In the genomic region with DNA sequence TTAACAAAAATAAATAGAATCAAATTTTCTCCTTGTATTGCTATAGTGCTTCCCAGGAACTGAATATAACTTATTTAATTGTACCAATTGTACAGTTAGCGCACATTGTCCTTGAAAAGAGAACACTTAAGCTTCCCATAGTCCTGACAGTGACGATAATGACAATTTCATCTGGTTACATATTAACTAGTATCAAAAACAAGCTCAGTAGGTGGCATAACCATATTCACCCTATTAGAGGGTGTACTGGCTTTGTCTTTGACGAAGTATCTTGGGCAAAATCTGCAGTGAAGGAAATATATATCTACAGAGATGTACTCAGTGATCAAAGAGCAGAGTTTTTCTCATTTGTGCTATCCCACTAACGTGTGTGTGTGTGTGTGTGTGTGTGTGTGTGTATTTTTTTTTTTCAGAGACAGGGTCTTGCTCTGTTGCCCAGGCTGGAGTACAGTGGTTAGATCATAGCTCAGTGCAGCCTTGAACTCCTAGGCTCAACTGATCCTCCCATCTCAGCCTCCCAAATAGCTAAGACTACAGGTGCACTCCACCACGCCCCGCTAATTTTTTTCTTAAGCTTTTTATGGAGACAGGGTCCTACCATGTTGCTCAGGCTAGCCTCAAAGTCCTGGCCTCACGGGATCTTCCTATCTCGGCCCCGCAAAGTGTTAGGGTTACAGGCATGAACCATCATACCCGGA, we compare ENCODE assay signal across 26 cellular contexts. TPM values are rescaled to one million over a fixed set of nuclear protein-coding genes. Genes with fewer than 3 reads are reported as not detected.
DNase-seq lines count a peak whose midpoint lies in the region; ATAC-seq, FAIRE-seq and TF ChIP-seq lines count a peak whose summit lies in the region.
"Had no signal": no experiment of that assay in that cellular context is flagged by ENCODE, and none has a peak within 500 bp of the region (broad histone marks: within the 10 kb centered on the region; RNA-seq: fewer than 3 reads in every experiment).

No MANE protein-coding gene starts in this region.

- H3K27me3 Mint-ChIP-seq in glutamatergic neuron (ENCODE audit: unreplicated experiment): peaks cover 8% of the 10 kb centered on the region
- no peaks in the 10 kb centered on the region for H3K27me3 Mint-ChIP-seq in progenitor cell of endocrine pancreas
- H3K27me3 Mint-ChIP-seq: CD4-positive, alpha-beta T cell had no signal

- H3K4me3 Mint-ChIP-seq in glutamatergic neuron (ENCODE audit: unreplicated experiment): no peak overlapping the region
- no peak overlapping the region for H3K4me3 Mint-ChIP-seq in progenitor cell of endocrine pancreas (ENCODE audit: low read depth)
- H3K4me3 Mint-ChIP-seq: CD4-positive, alpha-beta T cell; HFFc6 had no signal

- H3K27me3 ChIP-seq in uterus: no peaks in the 10 kb centered on the region
- no peaks in the 10 kb centered on the region for H3K27me3 ChIP-seq in Karpas-422 (ENCODE audit: low read length)
- H3K27me3 ChIP-seq: BLaER1 had no signal

- 0 out of 2 replicates have a peak, but pooled peaks cover 3% of the 10 kb centered on the region for H4K20me1 ChIP-seq in Karpas-422 (ENCODE audit: insufficient read depth, low read depth, low read length)
- H4K20me1 ChIP-seq: BLaER1 had no signal

- TF ChIP-seq POLR2A in uterus (IDR thresholded peaks at IDR 0.05): no peak

- no peak for FAIRE-seq in kidney (lab: Jason Lieb, UNC)
- FAIRE-seq: GM12891 had no signal

- intact Hi-C loops in uterus (cut with DNase I; ENCODE audit: low total_unique reads): no loop called here
- intact Hi-C loops in kidney (cut with DNase I): no loop called here

- peak overlapping the region; percentile 44 for H3K27ac Mint-ChIP-seq in glutamatergic neuron (ENCODE audit: unreplicated experiment)
- H3K27ac Mint-ChIP-seq in progenitor cell of endocrine pancreas: peak overlapping the region; percentile 57
- H3K27ac Mint-ChIP-seq: CD4-positive, alpha-beta T cell; HFFc6 had no signal

- H3K9me2 ChIP-seq in Karpas-422 (replicated peaks; ENCODE audit: insufficient read depth, low read length): no peaks in the 10 kb centered on the region

- H3K27ac ChIP-seq in uterus: peak overlapping the region; percentile 87 to 94
- no peak overlapping the region for H3K27ac ChIP-seq in Karpas-422 (ENCODE audit: low read length)
- H3K27ac ChIP-seq in kidney (ENCODE audit: low read depth in 2 of 2, low read length in 2 of 2): no peak overlapping the region
- H3K27ac ChIP-seq: BLaER1, PC-9 had no signal

- H3K4me1 ChIP-seq in uterus: peaks cover 0 to 7% of the 10 kb centered on the region in 2 donors
- H3K4me1 ChIP-seq in Karpas-422 (ENCODE audit: low read length): no peaks in the 10 kb centered on the region
- peaks cover 4 to 15% of the 10 kb centered on the region in 2 donors for H3K4me1 ChIP-seq in kidney (ENCODE audit: control insufficient read depth in 1 of 2, insufficient read depth in 1 of 2, low read depth in 1 of 2, low read length in 2 of 2)

- H3K36me3 ChIP-seq in uterus: no peaks in the 10 kb centered on the region
- H3K36me3 ChIP-seq in Karpas-422 (ENCODE audit: insufficient read depth, low read length): no peaks in the 10 kb centered on the region
- no peaks in the 10 kb centered on the region for H3K36me3 ChIP-seq in kidney (ENCODE audit: control insufficient read depth in 1 of 2, insufficient read depth in 2 of 2, low read length in 2 of 2)
- H3K36me3 ChIP-seq: BLaER1 had no signal

- no peaks in the 10 kb centered on the region for H3K9me3 ChIP-seq in uterus
- no peaks in the 10 kb centered on the region for H3K9me3 ChIP-seq in Karpas-422 (ENCODE audit: low read length)
- no peaks in the 10 kb centered on the region for H3K9me3 ChIP-seq in kidney (ENCODE audit: control insufficient read depth in 1 of 2, low read length in 2 of 2)
- H3K9me3 ChIP-seq: BLaER1 had no signal

- H2AFZ ChIP-seq in Karpas-422 (ENCODE audit: low read length): no peak overlapping the region
- H2AFZ ChIP-seq: PC-9 had no signal

- DNase-seq in SW480 (ENCODE audit: low spot score) (peak; percentile 26), glutamatergic neuron (no peak), progenitor cell of endocrine pancreas (ENCODE audit: low spot score, unreplicated experiment) (no peak), uterus (no peak), Karpas-422 (no peak), kidney (no peak)
- DNase-seq: ACHN; CD4-positive, alpha-beta T cell; COR-L47; DND-41; H7; HFFc6; KBM-7; NCI-H1092 treated with DMSO at 0.1 percent for 48 hours; NCI-H1436 treated with DMSO at 0.1 percent for 48 hours; NCI-H1930; NCI-H226; NCI-H510A treated with DMSO at 0.1 percent for 48 hours; NCI-H748 treated with DMSO at 0.1 percent for 48 hours; PC-9; RPMI8226; SHP77 had no signal

- H3K9ac ChIP-seq in Karpas-422 (ENCODE audit: low read length) (no peak overlapping the region), kidney (ENCODE audit: low read length in 2 of 2) (no peak overlapping the region)
- H3K9ac ChIP-seq: BLaER1 had no signal

- no peak for TF ChIP-seq CTCF in glutamatergic neuron (IDR thresholded peaks at IDR 0.05; ENCODE audit: partially characterized antibody, unreplicated experiment)
- TF ChIP-seq CTCF in progenitor cell of endocrine pancreas (IDR thresholded peaks at IDR 0.05; ENCODE audit: unreplicated experiment): no peak
- TF ChIP-seq CTCF in uterus (IDR thresholded peaks at IDR 0.05): no peak
- TF ChIP-seq CTCF in kidney (IDR thresholded peaks at IDR 0.05; ENCODE audit: borderline replicate concordance, extremely low read depth, insufficient read depth): no peak

- H3K4me1 Mint-ChIP-seq in glutamatergic neuron (ENCODE audit: low read depth, unreplicated experiment): peaks cover 35% of the 10 kb centered on the region
- H3K4me1 Mint-ChIP-seq in progenitor cell of endocrine pancreas (ENCODE audit: low read depth): peaks cover 30% of the 10 kb centered on the region

- no peak overlapping the region for H3K4me2 ChIP-seq in Karpas-422 (ENCODE audit: low read depth, low read length, poor library complexity, severe bottlenecking)
- H3K4me2 ChIP-seq: BLaER1, PC-9 had no signal

- no peaks in the 10 kb centered on the region for H3K79me2 ChIP-seq in Karpas-422 (ENCODE audit: low read length)

- ATAC-seq in HG02981 (IDR thresholded peaks at IDR 0.05; ENCODE audit: unreplicated experiment): no peak

- H3K4me3 ChIP-seq in uterus (no peak overlapping the region), Karpas-422 (ENCODE audit: low read length) (no peak overlapping the region), kidney (ENCODE audit: low read length in 2 of 2) (no peak overlapping the region)
- H3K4me3 ChIP-seq: BLaER1, PC-9 had no signal

- H3K36me3 Mint-ChIP-seq in glutamatergic neuron (ENCODE audit: unreplicated experiment) (no peaks in the 10 kb centered on the region), progenitor cell of endocrine pancreas (ENCODE audit: insufficient read depth) (peaks cover 1% of the 10 kb centered on the region)

- H3K9me3 Mint-ChIP-seq in glutamatergic neuron (ENCODE audit: unreplicated experiment): peaks cover 8% of the 10 kb centered on the region
- peaks cover 3% of the 10 kb centered on the region for H3K9me3 Mint-ChIP-seq in progenitor cell of endocrine pancreas (ENCODE audit: low read depth)
- H3K9me3 Mint-ChIP-seq: CD4-positive, alpha-beta T cell had no signal

RNA-seq across cellular contexts. Expression of a gene that starts 4.9 kb away (rescaled TPM):
- total RNA-seq in glutamatergic neuron (ENCODE audit: unreplicated experiment): 346 TPM
- 1.1 and 2.0 TPM in 2 replicates for total RNA-seq in progenitor cell of endocrine pancreas
- total RNA-seq in uterus: 1,000 to 10,000 TPM in 1 of 4 donors, 100 to 1,000 TPM in 3; 305 to 1,063 (median 353) TPM
- not detected in 2 replicates for total RNA-seq in Karpas-422 (2014; rRNA removed; shearing (Covaris generic); ENCODE audit: low replicate concordance)
- total RNA-seq in kidney: 971 TPM
- 745 TPM for polyA plus RNA-seq in kidney (ENCODE audit: insufficient read depth, low read depth, low replicate concordance)
- total RNA-seq: CD4-positive, alpha-beta T cell; G401; H7; PC-9 had no signal

Comparison
In these comparisons a context has a peak if more than half of its experiments do, and no peak if none do; other contexts are left out.
1. H3K27ac ChIP-seq: peak in uterus (2 of 2); none in Karpas-422 (single experiment) and kidney (0 of 2).
2. RNA of a gene that starts 4.9 kb away (total RNA-seq): 971 TPM in kidney (single experiment), 305 to 1,063 TPM in uterus and 346 TPM in glutamatergic neuron (single experiment); 1.1 to 2.0 TPM in progenitor cell of endocrine pancreas and not detected in Karpas-422; every median in the first group is over 100 times any median in the second.